In the genomic region with DNA sequence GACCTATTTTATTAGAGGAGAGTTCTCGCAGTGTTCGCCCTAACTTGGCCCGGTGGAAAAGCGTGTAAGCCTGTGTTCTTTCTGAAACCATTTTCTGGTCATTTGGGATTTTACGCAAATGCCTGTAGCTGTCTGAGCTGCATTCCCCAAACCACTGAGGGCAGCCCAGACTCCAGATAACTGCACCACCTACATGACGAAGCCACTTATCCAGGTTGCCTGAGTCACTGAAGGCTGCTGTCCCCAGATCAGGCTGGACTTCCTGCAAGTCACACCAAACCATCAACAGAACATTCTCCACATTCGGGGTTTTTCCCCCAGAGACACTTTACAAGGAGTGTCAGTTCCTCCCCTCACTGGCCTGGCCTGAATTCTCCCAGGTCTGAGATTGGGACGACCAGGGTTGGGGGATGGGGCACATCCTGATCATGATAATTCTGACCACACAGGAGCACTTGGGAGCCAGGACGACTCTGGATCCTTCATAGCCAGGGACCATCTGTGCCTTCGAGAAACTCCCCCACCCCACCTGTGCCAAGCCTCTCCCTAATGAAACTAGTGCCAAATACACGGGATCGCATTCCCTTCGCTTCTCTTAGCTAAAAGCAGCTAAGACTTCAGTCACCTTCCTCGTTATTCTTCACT, we compare ENCODE assay signal across 16 cellular contexts. TPM values are rescaled to one million over a fixed set of nuclear protein-coding genes. Genes with fewer than 3 reads are reported as not detected.
DNase-seq lines count a peak whose midpoint lies in the region; ATAC-seq, FAIRE-seq and TF ChIP-seq lines count a peak whose summit lies in the region.
"Had no signal": no experiment of that assay in that cellular context is flagged by ENCODE, and none has a peak within 500 bp of the region (broad histone marks: within the 10 kb centered on the region; RNA-seq: fewer than 3 reads in every experiment).

No MANE protein-coding gene starts in this region.

- H2BK5ac ChIP-seq in mesendoderm (ENCODE audit: low read length): no peak overlapping the region

- ATAC-seq in DND-41 (ENCODE audit: insufficient read depth, low read depth): no peak
- ATAC-seq in WTC11: peak; percentile 18; the same call in 1 of the 2 replicates
- ATAC-seq in GM19328 (IDR thresholded peaks at IDR 0.05; ENCODE audit: unreplicated experiment): no peak
- ATAC-seq: activated naive CD4-positive, alpha-beta T cell treated with anti-CD3 and anti-CD28 coated beads, Interleukin-2, amount 50 U/mL, for 72 hours had no signal

- peaks cover 5% of the 10 kb centered on the region for H3K36me3 Mint-ChIP-seq in WTC11

- WGBS in mesendoderm (ENCODE audit: extremely low coverage, insufficient coverage, low lambda C conversion rate): no CpG with 5 or more reads among the region's 14 CpGs

- H3K36me3 ChIP-seq in DND-41 (ENCODE audit: insufficient read depth, low read length) (no peaks in the 10 kb centered on the region), mesendoderm (ENCODE audit: control insufficient read depth, insufficient read depth, low read length) (no peaks in the 10 kb centered on the region)
- H3K36me3 ChIP-seq: cardiac muscle cell, upper lobe of left lung had no signal

- H3K27ac Mint-ChIP-seq in WTC11: peak overlapping the region; percentile 22
- H3K27ac Mint-ChIP-seq: activated B cell treated with CpG ODN at 0.5 μM for 24 hours; activated naive CD4-positive, alpha-beta T cell treated with anti-CD3 and anti-CD28 coated beads, Interleukin-2, amount 50 U/mL, for 72 hours had no signal

- DNase-seq in DND-41: no peak
- peak; percentile 38 for DNase-seq in HTR-8/SVneo (ENCODE audit: insufficient read length, low spot score)
- no peak for DNase-seq in WTC11 (ENCODE audit: low spot score)
- DNase-seq in mesendoderm: peak; percentile 89
- no peak for DNase-seq in iPS-NIHi11 (ENCODE audit: low spot score)
- no peak for DNase-seq in DMS153 treated with DMSO at 0.1 percent for 48 hours (lab: John Stamatoyannopoulos, UW; ENCODE audit: unreplicated experiment)
- DNase-seq in GM03348 (ENCODE audit: low spot score): no peak
- DNase-seq: activated B cell treated with CpG ODN at 0.5 μM for 24 hours, GOT3, upper lobe of left lung had no signal

- H2BK120ac ChIP-seq in mesendoderm (ENCODE audit: low read depth, low read length): no peak overlapping the region

- H4K5ac ChIP-seq in mesendoderm (ENCODE audit: low read length): no peak overlapping the region

- H3K9me3 Mint-ChIP-seq in WTC11: no peaks in the 10 kb centered on the region
- H3K9me3 Mint-ChIP-seq: activated B cell treated with CpG ODN at 0.5 μM for 24 hours; activated naive CD4-positive, alpha-beta T cell treated with anti-CD3 and anti-CD28 coated beads, Interleukin-2, amount 50 U/mL, for 72 hours had no signal

- H3K79me1 ChIP-seq in mesendoderm (ENCODE audit: low read length): no peaks in the 10 kb centered on the region

- H3K4me3 Mint-ChIP-seq in WTC11: peak overlapping the region; percentile 92

- peaks cover 31% of the 10 kb centered on the region for H3K27me3 Mint-ChIP-seq in WTC11 (ENCODE audit: low read depth)

- no peak overlapping the region for H3K4ac ChIP-seq in mesendoderm (ENCODE audit: low read depth, low read length)

- H3K18ac ChIP-seq in mesendoderm (ENCODE audit: low read length): no peak overlapping the region

- no peak overlapping the region for H4K8ac ChIP-seq in mesendoderm (ENCODE audit: low read depth, low read length)

- peak; percentile 77 for FAIRE-seq in HTR-8/SVneo (lab: Jason Lieb, UNC)

- H2AK5ac ChIP-seq in mesendoderm (ENCODE audit: low read length): no peak overlapping the region

- H3K56ac ChIP-seq in mesendoderm (ENCODE audit: low read length): peak overlapping the region; percentile 25

- H3K27me3 ChIP-seq in DND-41 (ENCODE audit: insufficient read depth, low read length, poor library complexity): peaks cover 14% of the 10 kb centered on the region
- peaks cover 11% of the 10 kb centered on the region for H3K27me3 ChIP-seq in mesendoderm (ENCODE audit: insufficient read depth, low read length, poor library complexity)

- peaks cover 35% of the 10 kb centered on the region for H3K4me1 Mint-ChIP-seq in WTC11

- TF ChIP-seq CTCF in DND-41 (IDR thresholded peaks at IDR 0.05; ENCODE audit: borderline replicate concordance, extremely low read depth, low read length, poor library complexity, severe bottlenecking): peak; percentile 12
- TF ChIP-seq CTCF in WTC11 (IDR thresholded peaks at IDR 0.05): no peak

- H3K9me3 ChIP-seq in DND-41 (ENCODE audit: insufficient read depth, low read length, severe bottlenecking): no peaks in the 10 kb centered on the region
- H3K9me3 ChIP-seq: upper lobe of left lung had no signal

- no peak overlapping the region for H2AFZ ChIP-seq in DND-41 (ENCODE audit: low read depth, low read length)

- H3K9ac ChIP-seq in DND-41 (ENCODE audit: low read depth, low read length): no peak overlapping the region
- H3K9ac ChIP-seq in mesendoderm (ENCODE audit: low read length): no peak overlapping the region

- H3K23ac ChIP-seq in mesendoderm (ENCODE audit: low read length): no peak overlapping the region

- H3K4me3 ChIP-seq in DND-41 (ENCODE audit: low read depth in 1 of 2, low read length in 2 of 2) (no peak overlapping the region), mesendoderm (ENCODE audit: low read length) (no peak overlapping the region)
- H3K4me3 ChIP-seq: cardiac muscle cell, upper lobe of left lung had no signal

- H3K27ac ChIP-seq in DND-41 (ENCODE audit: low read length) (no peak overlapping the region), mesendoderm (ENCODE audit: low read depth, low read length) (no peak overlapping the region)
- H3K27ac ChIP-seq: cardiac muscle cell, upper lobe of left lung had no signal

- H3K79me2 ChIP-seq in DND-41 (ENCODE audit: insufficient read depth, low read length) (no peaks in the 10 kb centered on the region), mesendoderm (ENCODE audit: control insufficient read depth, insufficient read depth, low read length) (no peaks in the 10 kb centered on the region)

- CTCF ChIA-PET in WTC11 (lab: Charles Lee): interaction anchor here (0.6 to 7.1 kb wide), 15 partner anchors 10 to 218 kb away, joined by 3 to 118 read pairs (median 6); no protein-coding TSS in a partner anchor

- POLR2A ChIA-PET in WTC11 (lab: Charles Lee): no interaction called here

- H2BK15ac ChIP-seq in mesendoderm (replicated peaks; ENCODE audit: low read depth): no peak overlapping the region

- no peaks in the 10 kb centered on the region for H4K20me1 ChIP-seq in DND-41 (ENCODE audit: insufficient read depth, low read length)

- H3K4me2 ChIP-seq in DND-41 (ENCODE audit: insufficient read depth, low read length) (no peak overlapping the region), mesendoderm (ENCODE audit: low read length) (no peak overlapping the region)

- H3K4me1 ChIP-seq in DND-41 (ENCODE audit: insufficient read depth, low read length): peaks cover 12% of the 10 kb centered on the region
- peaks cover 11% of the 10 kb centered on the region for H3K4me1 ChIP-seq in mesendoderm (ENCODE audit: control insufficient read depth, low read depth, low read length)

TF ChIP-seq in WTC11, 78 proteins besides CTCF, POLR2A, EP300 and RAD21:
- TF ChIP-seq NFYB (CRISPR knock-in tag; conservative IDR thresholded peaks at IDR 0.05; ENCODE audit: low read depth): no peak
- TF ChIP-seq, protein P1, sequence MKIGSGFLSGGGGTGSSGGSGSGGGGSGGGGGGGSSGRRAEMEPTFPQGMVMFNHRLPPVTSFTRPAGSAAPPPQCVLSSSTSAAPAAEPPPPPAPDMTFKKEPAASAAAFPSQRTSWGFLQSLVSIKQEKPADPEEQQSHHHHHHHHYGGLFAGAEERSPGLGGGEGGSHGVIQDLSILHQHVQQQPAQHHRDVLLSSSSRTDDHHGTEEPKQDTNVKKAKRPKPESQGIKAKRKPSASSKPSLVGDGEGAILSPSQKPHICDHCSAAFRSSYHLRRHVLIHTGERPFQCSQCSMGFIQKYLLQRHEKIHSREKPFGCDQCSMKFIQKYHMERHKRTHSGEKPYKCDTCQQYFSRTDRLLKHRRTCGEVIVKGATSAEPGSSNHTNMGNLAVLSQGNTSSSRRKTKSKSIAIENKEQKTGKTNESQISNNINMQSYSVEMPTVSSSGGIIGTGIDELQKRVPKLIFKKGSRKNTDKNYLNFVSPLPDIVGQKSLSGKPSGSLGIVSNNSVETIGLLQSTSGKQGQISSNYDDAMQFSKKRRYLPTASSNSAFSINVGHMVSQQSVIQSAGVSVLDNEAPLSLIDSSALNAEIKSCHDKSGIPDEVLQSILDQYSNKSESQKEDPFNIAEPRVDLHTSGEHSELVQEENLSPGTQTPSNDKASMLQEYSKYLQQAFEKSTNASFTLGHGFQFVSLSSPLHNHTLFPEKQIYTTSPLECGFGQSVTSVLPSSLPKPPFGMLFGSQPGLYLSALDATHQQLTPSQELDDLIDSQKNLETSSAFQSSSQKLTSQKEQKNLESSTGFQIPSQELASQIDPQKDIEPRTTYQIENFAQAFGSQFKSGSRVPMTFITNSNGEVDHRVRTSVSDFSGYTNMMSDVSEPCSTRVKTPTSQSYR (CRISPR knock-in tag; IDR thresholded peaks at IDR 0.05): peak; percentile 55; the same call in 1 of the 2 replicates
- 0 out of 2 replicates have a peak, but pooled peaks have one; percentile 4 for TF ChIP-seq ETV6 (CRISPR knock-in tag; IDR thresholded peaks at IDR 0.05)
- TF ChIP-seq, protein P2, sequence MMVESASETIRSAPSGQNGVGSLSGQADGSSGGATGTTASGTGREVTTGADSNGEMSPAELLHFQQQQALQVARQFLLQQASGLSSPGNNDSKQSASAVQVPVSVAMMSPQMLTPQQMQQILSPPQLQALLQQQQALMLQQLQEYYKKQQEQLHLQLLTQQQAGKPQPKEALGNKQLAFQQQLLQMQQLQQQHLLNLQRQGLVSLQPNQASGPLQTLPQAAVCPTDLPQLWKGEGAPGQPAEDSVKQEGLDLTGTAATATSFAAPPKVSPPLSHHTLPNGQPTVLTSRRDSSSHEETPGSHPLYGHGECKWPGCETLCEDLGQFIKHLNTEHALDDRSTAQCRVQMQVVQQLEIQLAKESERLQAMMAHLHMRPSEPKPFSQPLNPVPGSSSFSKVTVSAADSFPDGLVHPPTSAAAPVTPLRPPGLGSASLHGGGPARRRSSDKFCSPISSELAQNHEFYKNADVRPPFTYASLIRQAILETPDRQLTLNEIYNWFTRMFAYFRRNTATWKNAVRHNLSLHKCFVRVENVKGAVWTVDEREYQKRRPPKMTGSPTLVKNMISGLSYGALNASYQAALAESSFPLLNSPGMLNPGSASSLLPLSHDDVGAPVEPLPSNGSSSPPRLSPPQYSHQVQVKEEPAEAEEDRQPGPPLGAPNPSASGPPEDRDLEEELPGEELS (CRISPR knock-in tag; IDR thresholded peaks at IDR 0.05): no peak
- no peak for TF ChIP-seq OVOL2 (CRISPR knock-in tag; IDR thresholded peaks at IDR 0.05; ENCODE audit: borderline replicate concordance)
- TF ChIP-seq NFATC4 (CRISPR knock-in tag; IDR thresholded peaks at IDR 0.05): no peak

RNA-seq across cellular contexts. Expression of a gene that starts 2.3 kb away (rescaled TPM):
- 3.1 to 4.9 TPM (median 4.7 TPM) in 3 replicates for total RNA-seq in WTC11 (2021)
- polyA plus RNA-seq in mesendoderm (2013, experiment 1 of 2): 0.37 TPM
- 0.48 TPM for polyA plus RNA-seq in mesendoderm (2013, experiment 2 of 2)
- total RNA-seq: activated B cell treated with CpG ODN at 0.5 μM for 24 hours; activated naive CD4-positive, alpha-beta T cell treated with anti-CD3 and anti-CD28 coated beads, Interleukin-2, amount 50 U/mL, for 72 hours; cardiac muscle cell; left lobe of liver; MCF 10A had no signal
- polyA plus RNA-seq: BJ, cardiac muscle cell had no signal

RNA-seq across cellular contexts. Expression of a gene that starts 53.8 kb away (rescaled TPM):
- total RNA-seq in WTC11 (2021): 37.6 to 45.8 TPM (median 40.1 TPM) in 3 replicates
- 28.3 TPM for polyA plus RNA-seq in mesendoderm (2013, experiment 1 of 2)
- polyA plus RNA-seq in mesendoderm (2013, experiment 2 of 2): 26.9 TPM

Comparison
In these comparisons a context has a peak if more than half of its experiments do, and no peak if none do; other contexts are left out.
1. DNase-seq: peak in HTR-8/SVneo (single experiment) and mesendoderm (single experiment); none in DND-41 (single experiment), WTC11 (single experiment), iPS-NIHi11 (single experiment), DMS153 treated with DMSO at 0.1 percent for 48 hours (single experiment) and GM03348 (single experiment).